ENCODE assay signal across 34 cellular contexts in the genomic region with DNA sequence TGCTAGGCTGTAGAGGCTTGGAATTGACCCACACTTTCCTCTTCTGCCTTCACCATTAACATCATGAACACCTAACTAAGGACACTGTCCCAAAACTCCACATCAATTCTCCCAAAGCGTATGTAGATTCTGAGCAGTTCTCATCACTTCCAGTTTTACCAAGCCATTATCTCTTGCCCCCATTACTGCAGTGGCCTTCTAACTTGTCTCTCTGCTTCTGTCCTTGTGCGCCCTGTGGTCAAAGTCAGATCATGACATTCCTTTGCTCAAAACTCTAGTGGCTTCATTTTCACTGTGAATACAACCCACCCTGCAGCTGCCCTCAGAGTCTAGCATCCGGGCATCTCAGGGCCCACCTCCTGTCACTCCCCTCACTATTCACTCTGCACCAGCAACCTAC.
"Had no signal": no experiment of that assay in that cellular context is flagged by ENCODE, and none has a peak within 500 bp of the region (broad histone marks: within the 10 kb centered on the region; RNA-seq: fewer than 3 reads in every experiment).

No MANE protein-coding gene starts in this region.

- H3K36me3 ChIP-seq: MG63 had no signal

- DNase-seq: Karpas-422, Kasumi-1, MG63, MM.1S, NCI-H1048, NCI-H1092, NCI-H1092 treated with DMSO at 0.1 percent for 48 hours, NCI-H1105, NCI-H1105 treated with DMSO at 0.1 percent for 48 hours, NCI-H1417, NCI-H1417 treated with DMSO at 0.1 percent for 48 hours, NCI-H1436, NCI-H1436 treated with DMSO at 0.1 percent for 48 hours, NCI-H146, NCI-H1694, NCI-H1694 treated with DMSO at 0.1 percent for 48 hours, NCI-H187, NCI-H187 treated with DMSO at 0.1 percent for 48 hours, NCI-H1930, NCI-H2029, NCI-H2029 treated with DMSO at 0.1 percent for 48 hours, NCI-H2081, NCI-H2081 treated with DMSO at 0.1 percent for 48 hours, NCI-H2107, NCI-H2171, NCI-H2171 treated with DMSO at 0.1 percent for 48 hours, NCI-H2227 treated with DMSO at 0.1 percent for 48 hours, NCI-H226, NCI-H345, NCI-H446, NCI-H446 treated with DMSO at 0.1 percent for 48 hours, NCI-H510A, NCI-H510A treated with DMSO at 0.1 percent for 48 hours, NCI-H524 had no signal

- H3K9me3 ChIP-seq: MG63 had no signal

- H3K4me3 ChIP-seq: MG63 had no signal

- H3K27me3 ChIP-seq: MG63 had no signal
